Comparison of ENCODE assay signal across 31 cellular contexts in genomic region chr1:21644906-21645305, GRCh38. TPM values are rescaled to one million over a fixed set of nuclear protein-coding genes. Genes with fewer than 3 reads are reported as not detected.
"Had no signal": no experiment of that assay in that cellular context is flagged by ENCODE, and none has a peak within 500 bp of the region (broad histone marks: within the 10 kb centered on the region; RNA-seq: fewer than 3 reads in every experiment).

No MANE protein-coding gene starts in this region.

- H3K27me3 ChIP-seq: adrenal gland, body of pancreas had no signal

- DNase-seq: activated CD4-positive, alpha-beta memory T cell treated with anti-CD3 and anti-CD28 coated beads for 36 hours; activated CD4-positive, alpha-beta T cell treated with anti-CD3 and anti-CD28 coated beads for 36 hours; activated CD4-positive, alpha-beta T cell treated with anti-CD3 and anti-CD28 coated beads, Interleukin-2, amount 10 ng/mL, durations not matched to agents 24 days and 14 days; activated CD4-positive, CD25-positive, alpha-beta regulatory T cell; activated CD4-positive, CD25-positive, alpha-beta regulatory T cell treated with anti-CD3 and anti-CD28 coated beads, Interleukin-2, amount 50 U/mL, for 72 hours; activated CD8-positive, alpha-beta memory T cell treated with anti-CD3 and anti-CD28 coated beads, Interleukin-2, amount 10 ng/mL, durations not matched to agents 7 days and 5 days; activated CD8-positive, alpha-beta memory T cell treated with anti-CD3 and anti-CD28 coated beads, Interleukin-2, amount 50 U/mL, for 4 hours; activated CD8-positive, alpha-beta T cell treated with anti-CD3 and anti-CD28 coated beads, Interleukin-2, amount 10 ng/mL, durations not matched to agents 7 days and 5 days; activated effector memory CD4-positive, alpha-beta T cell treated with anti-CD3 and anti-CD28 coated beads, Interleukin-2, amount 50 U/mL, for 16 hours; activated naive CD4-positive, alpha-beta T cell treated with anti-CD3 and anti-CD28 coated beads for 36 hours; activated naive CD8-positive, alpha-beta T cell treated with anti-CD3 and anti-CD28 coated beads for 36 hours; activated naive CD8-positive, alpha-beta T cell treated with anti-CD3 and anti-CD28 coated beads, Interleukin-2, amount 50 U/mL, for 24 hours; activated T-cell treated with anti-CD3 and anti-CD28 coated beads, Interleukin-2, amount 50 U/mL, for 1 hour; activated T-cell treated with anti-CD3 and anti-CD28 coated beads, Interleukin-2, amount 50 U/mL, for 48 hours; aorta; body of pancreas; cortex of kidney; effector CD8-positive, alpha-beta T cell; esophagus squamous epithelium; foreskin melanocyte; heart right ventricle; T-helper 17 cell; T1000 had no signal

- H3K36me3 ChIP-seq: adrenal gland, esophagus squamous epithelium, gastroesophageal sphincter, heart right ventricle had no signal

- H3K4me3 ChIP-seq: adrenal gland, body of pancreas, esophagus squamous epithelium, gastroesophageal sphincter, heart right ventricle had no signal

- H3K9me3 ChIP-seq: adrenal gland, body of pancreas, esophagus squamous epithelium, gastroesophageal sphincter, heart right ventricle had no signal

- H3K27ac ChIP-seq: body of pancreas, epithelial cell of prostate, esophagus squamous epithelium, gastroesophageal sphincter, heart right ventricle had no signal

- H3K4me1 ChIP-seq: gastroesophageal sphincter had no signal

- FAIRE-seq: colon, endometrium, endothelial cell of umbilical vein had no signal

RNA-seq across cellular contexts. Expression of gene RAP1GAP, which starts 24.3 kb away (rescaled TPM):
- total RNA-seq: dermis microvascular lymphatic vessel endothelial cell, glomerular endothelial cell had no signal
